ENCODE assay signal across 10 cellular contexts in the genomic region with DNA sequence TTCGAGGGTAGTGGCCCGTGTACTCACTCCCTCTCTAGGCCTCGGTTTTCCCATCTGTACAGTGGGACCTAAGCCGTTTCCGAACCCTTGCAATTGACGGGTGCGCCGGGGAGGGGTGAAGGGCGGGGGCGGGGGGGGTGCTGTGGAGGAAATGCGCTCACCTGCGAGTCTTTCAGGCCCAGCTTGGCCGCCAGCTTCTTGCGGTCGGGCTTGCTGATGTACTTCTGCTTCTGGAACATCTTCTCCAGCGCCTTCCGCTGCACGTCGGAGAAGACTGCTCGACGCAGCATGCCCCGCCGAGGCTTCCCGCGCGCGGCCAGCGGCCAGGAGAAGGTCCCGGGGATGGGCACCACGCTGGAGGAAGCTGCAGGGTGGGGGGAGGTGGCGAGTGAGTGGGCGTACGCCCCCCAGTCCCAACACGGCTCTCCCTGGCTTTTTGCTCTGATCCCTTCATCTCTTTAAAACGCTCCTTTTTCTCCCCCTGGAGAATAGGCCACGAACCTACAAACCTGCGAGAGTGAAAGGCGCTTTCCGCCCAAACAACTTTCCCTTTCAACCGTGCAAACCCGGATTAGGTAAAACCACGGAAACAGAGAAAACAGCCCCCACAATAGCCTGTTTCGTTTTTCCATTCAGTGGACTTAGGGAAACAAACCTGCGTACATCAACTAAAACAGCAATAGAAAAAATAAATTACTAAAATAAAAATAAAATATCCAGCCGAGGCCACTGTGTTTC. TPM values are rescaled to one million over a fixed set of nuclear protein-coding genes. Genes with fewer than 3 reads are reported as not detected.
A peak's percentile ranks its signal among the peaks of the same experiment; 100 is the strongest.
DNase-seq lines count a peak whose midpoint lies in the region; ATAC-seq and TF ChIP-seq lines count a peak whose summit lies in the region.
"Had no signal": no experiment of that assay in that cellular context is flagged by ENCODE, and none has a peak within 500 bp of the region (broad histone marks: within the 10 kb centered on the region; RNA-seq: fewer than 3 reads in every experiment).

No MANE protein-coding gene starts in this region.

- no peak overlapping the region for H3K27ac Mint-ChIP-seq in activated CD8-positive, alpha-beta memory T cell treated with anti-CD3 and anti-CD28 coated beads, Interleukin-2, amount 10 ng/mL, durations not matched to agents 7 days and 5 days

- no peak overlapping the region for H3K27ac ChIP-seq in iPS-18a (ENCODE audit: low read length)
- H3K27ac ChIP-seq in testis = no peak overlapping the region
- no peak overlapping the region for H3K27ac ChIP-seq in SJCRH30
- H3K27ac ChIP-seq: left lung had no signal

- no peaks in the 10 kb centered on the region for H3K9me3 Mint-ChIP-seq in activated CD8-positive, alpha-beta memory T cell treated with anti-CD3 and anti-CD28 coated beads, Interleukin-2, amount 10 ng/mL, durations not matched to agents 7 days and 5 days (ENCODE audit: low read depth)

- intact Hi-C loops in testis (cut with DNase I; ENCODE audit: low total_unique reads) = no loop called here

- WGBS in testis, 2 donors = 2 to 4% methylated on average over 15 to 40 of the region's 45 CpGs

- peaks cover 7% of the 10 kb centered on the region for H3K4me1 Mint-ChIP-seq in activated CD8-positive, alpha-beta memory T cell treated with anti-CD3 and anti-CD28 coated beads, Interleukin-2, amount 10 ng/mL, durations not matched to agents 7 days and 5 days

- peaks cover 90% of the 10 kb centered on the region for H3K27me3 ChIP-seq in iPS-18a (ENCODE audit: control insufficient read depth, insufficient read depth, low read length)
- no peaks in the 10 kb centered on the region for H3K27me3 ChIP-seq in testis
- no peaks in the 10 kb centered on the region for H3K27me3 ChIP-seq in SJCRH30

- H3K36me3 Mint-ChIP-seq in activated CD8-positive, alpha-beta memory T cell treated with anti-CD3 and anti-CD28 coated beads, Interleukin-2, amount 10 ng/mL, durations not matched to agents 7 days and 5 days = peaks cover 9% of the 10 kb centered on the region

- H3K4me3 ChIP-seq in iPS-18a (ENCODE audit: low read length) = peak overlapping the region; percentile 62
- H3K4me3 ChIP-seq in testis = peak overlapping the region; percentile 52 to 56
- no peak overlapping the region for H3K4me3 ChIP-seq in SJCRH30

- H3K4me1 ChIP-seq in iPS-18a (ENCODE audit: control insufficient read depth, low read depth, low read length) (peaks cover 56% of the 10 kb centered on the region), testis (peaks cover 5% of the 10 kb centered on the region), SJCRH30 (peaks cover 28% of the 10 kb centered on the region)

- peaks cover 77% of the 10 kb centered on the region for H3K27me3 Mint-ChIP-seq in activated CD8-positive, alpha-beta memory T cell treated with anti-CD3 and anti-CD28 coated beads, Interleukin-2, amount 10 ng/mL, durations not matched to agents 7 days and 5 days

- no peak for TF ChIP-seq POLR2A in testis (IDR thresholded peaks at IDR 0.05)

- TF ChIP-seq CTCF in testis (IDR thresholded peaks at IDR 0.05) = no peak

- CTCF ChIA-PET in activated CD8-positive, alpha-beta memory T cell treated with anti-CD3 and anti-CD28 coated beads, Interleukin-2, amount 10 ng/mL, durations not matched to agents 7 days and 5 days (lab: Charles Lee) = interaction anchor here (0.9 kb wide), 1 partner anchor 29 kb away, joined by 3 read pairs; no protein-coding TSS in a partner anchor

- no peaks in the 10 kb centered on the region for H3K9me3 ChIP-seq in iPS-18a (ENCODE audit: control insufficient read depth, low read depth, low read length)
- no peaks in the 10 kb centered on the region for H3K9me3 ChIP-seq in testis
- no peaks in the 10 kb centered on the region for H3K9me3 ChIP-seq in SJCRH30 (replicated peaks)
- H3K9me3 ChIP-seq: left lung had no signal

- DNase-seq in activated gamma-delta T cell treated with Interleukin-2 at 50 U/mL for 16 hours (peak; percentile 13), activated gamma-delta T cell (lab: John Stamatoyannopoulos, UW) (no peak), testis (no peak), SJCRH30 (no peak), NCI-H748 treated with DMSO at 0.1 percent for 48 hours (lab: John Stamatoyannopoulos, UW) (no peak)
- peak; percentile 43 for DNase-seq in activated CD8-positive, alpha-beta memory T cell treated with anti-CD3 and anti-CD28 coated beads, Interleukin-2, amount 10 ng/mL, durations not matched to agents 7 days and 5 days

- H3K36me3 ChIP-seq in iPS-18a (ENCODE audit: control insufficient read depth, low read depth, low read length) (no peaks in the 10 kb centered on the region), testis (ENCODE audit: low read depth, missing control alignments) (no peaks in the 10 kb centered on the region), SJCRH30 (no peaks in the 10 kb centered on the region)
- H3K36me3 ChIP-seq: left lung had no signal

- H3K9ac ChIP-seq in iPS-18a (ENCODE audit: low read length) = no peak overlapping the region

- no peak for ATAC-seq in activated CD8-positive, alpha-beta memory T cell treated with anti-CD3 and anti-CD28 coated beads, Interleukin-2, amount 10 ng/mL, durations not matched to agents 7 days and 5 days
- no peak for ATAC-seq in HG02840 (IDR thresholded peaks at IDR 0.05; ENCODE audit: low FRiP score, unreplicated experiment)
- ATAC-seq: left lung had no signal

- H3K4me3 Mint-ChIP-seq in activated CD8-positive, alpha-beta memory T cell treated with anti-CD3 and anti-CD28 coated beads, Interleukin-2, amount 10 ng/mL, durations not matched to agents 7 days and 5 days = no peak overlapping the region

RNA-seq across cellular contexts. Expression of a gene that starts 3.2 kb away (rescaled TPM):
- total RNA-seq in activated CD8-positive, alpha-beta memory T cell treated with anti-CD3 and anti-CD28 coated beads, Interleukin-2, amount 10 ng/mL, durations not matched to agents 7 days and 5 days = not detected
- not detected for total RNA-seq in testis
- polyA plus RNA-seq in testis (ENCODE audit: insufficient read depth, low read depth, low replicate concordance) = not detected
- total RNA-seq in SJCRH30 (2014; rRNA removed; shearing (Covaris generic)) = 2.5 and 2.9 TPM in 2 replicates
- total RNA-seq: left lung, NCI-H460 had no signal

Comparison
In these comparisons a context has a peak if more than half of its experiments do, and no peak if none do; other contexts are left out.
1. DNase-seq: peak in activated gamma-delta T cell treated with Interleukin-2 at 50 U/mL for 16 hours (single experiment) and activated CD8-positive, alpha-beta memory T cell treated with anti-CD3 and anti-CD28 coated beads, Interleukin-2, amount 10 ng/mL, durations not matched to agents 7 days and 5 days (single experiment); none in activated gamma-delta T cell (single experiment), testis (single experiment), SJCRH30 (0 of 2) and NCI-H748 treated with DMSO at 0.1 percent for 48 hours (single experiment).